ENCODE assay signal across 14 cellular contexts in genomic region chr1:3469104-3469848, GRCh38. TPM values are rescaled to one million over a fixed set of nuclear protein-coding genes. Genes with fewer than 3 reads are reported as not detected.
"Had no signal": no experiment of that assay in that cellular context is flagged by ENCODE, and none has a peak within 500 bp of the region (broad histone marks: within the 10 kb centered on the region; RNA-seq: fewer than 3 reads in every experiment).

No MANE protein-coding gene starts in this region.

- H3K4me2 ChIP-seq: hepatocyte had no signal

- H3K4me3 ChIP-seq: cardiac muscle cell, gastroesophageal sphincter, hepatocyte, mucosa of descending colon, prostate gland, vagina had no signal

- H3K4me1 ChIP-seq: prostate gland had no signal

- H3K9me3 ChIP-seq: gastroesophageal sphincter, mucosa of descending colon, prostate gland, vagina had no signal

- H3K27ac ChIP-seq: cardiac muscle cell, epithelial cell of prostate, hepatocyte, prostate gland, vagina had no signal

- H3K9me3 Mint-ChIP-seq: activated CD4-positive, alpha-beta memory T cell treated with anti-CD3 and anti-CD28 coated beads for 36 hours; activated T-cell treated with anti-CD3 and anti-CD28 coated beads, Interleukin-2, amount 50 U/mL, for 72 hours; dendritic cell treated with granulocyte-macrophage colony-stimulating factor and Interleukin-4, amounts not matched to agents 40 ng/mL and 50 ng/mL, for 4 days; effector memory CD8-positive, alpha-beta T cell; naive thymus-derived CD8-positive, alpha-beta T cell; T-helper 2 cell treated with Interferon-gamma antibody and Interleukin-4, amounts not matched to agents 5 μg/mL and 100 μg/mL, for 36 hours had no signal

- H2AFZ ChIP-seq: hepatocyte had no signal

- H3K27ac Mint-ChIP-seq: activated CD4-positive, alpha-beta memory T cell treated with anti-CD3 and anti-CD28 coated beads for 36 hours; activated T-cell treated with anti-CD3 and anti-CD28 coated beads, Interleukin-2, amount 50 U/mL, for 72 hours; dendritic cell treated with granulocyte-macrophage colony-stimulating factor and Interleukin-4, amounts not matched to agents 40 ng/mL and 50 ng/mL, for 4 days; effector memory CD8-positive, alpha-beta T cell; naive thymus-derived CD8-positive, alpha-beta T cell; T-helper 2 cell treated with Interferon-gamma antibody and Interleukin-4, amounts not matched to agents 5 μg/mL and 100 μg/mL, for 36 hours had no signal

- H3K79me2 ChIP-seq: hepatocyte had no signal

- DNase-seq: activated CD4-positive, alpha-beta memory T cell treated with anti-CD3 and anti-CD28 coated beads for 36 hours; activated T-cell treated with anti-CD3 and anti-CD28 coated beads, Interleukin-2, amount 50 U/mL, for 72 hours; effector memory CD8-positive, alpha-beta T cell; mammary epithelial cell had no signal

- ATAC-seq: activated T-cell treated with anti-CD3 and anti-CD28 coated beads, Interleukin-2, amount 50 U/mL, for 72 hours; effector memory CD8-positive, alpha-beta T cell; gastroesophageal sphincter; mucosa of descending colon; naive thymus-derived CD8-positive, alpha-beta T cell had no signal

- H3K27me3 Mint-ChIP-seq: activated CD4-positive, alpha-beta memory T cell treated with anti-CD3 and anti-CD28 coated beads for 36 hours; dendritic cell treated with granulocyte-macrophage colony-stimulating factor and Interleukin-4, amounts not matched to agents 40 ng/mL and 50 ng/mL, for 4 days had no signal

- H3K4me3 Mint-ChIP-seq: activated CD4-positive, alpha-beta memory T cell treated with anti-CD3 and anti-CD28 coated beads for 36 hours; activated T-cell treated with anti-CD3 and anti-CD28 coated beads, Interleukin-2, amount 50 U/mL, for 72 hours; dendritic cell treated with granulocyte-macrophage colony-stimulating factor and Interleukin-4, amounts not matched to agents 40 ng/mL and 50 ng/mL, for 4 days; effector memory CD8-positive, alpha-beta T cell; naive thymus-derived CD8-positive, alpha-beta T cell; T-helper 2 cell treated with Interferon-gamma antibody and Interleukin-4, amounts not matched to agents 5 μg/mL and 100 μg/mL, for 36 hours had no signal

- H3K36me3 ChIP-seq: cardiac muscle cell, gastroesophageal sphincter, prostate gland, vagina had no signal

- H3K27me3 ChIP-seq: cardiac muscle cell, hepatocyte, vagina had no signal

RNA-seq across cellular contexts. Expression of gene ARHGEF16, which starts 14.8 kb away (rescaled TPM):
- total RNA-seq: naive thymus-derived CD8-positive, alpha-beta T cell had no signal
- polyA plus RNA-seq: naive thymus-derived CD8-positive, alpha-beta T cell had no signal
